Comparison of ENCODE assay signal across 18 cellular contexts in the genomic region with DNA sequence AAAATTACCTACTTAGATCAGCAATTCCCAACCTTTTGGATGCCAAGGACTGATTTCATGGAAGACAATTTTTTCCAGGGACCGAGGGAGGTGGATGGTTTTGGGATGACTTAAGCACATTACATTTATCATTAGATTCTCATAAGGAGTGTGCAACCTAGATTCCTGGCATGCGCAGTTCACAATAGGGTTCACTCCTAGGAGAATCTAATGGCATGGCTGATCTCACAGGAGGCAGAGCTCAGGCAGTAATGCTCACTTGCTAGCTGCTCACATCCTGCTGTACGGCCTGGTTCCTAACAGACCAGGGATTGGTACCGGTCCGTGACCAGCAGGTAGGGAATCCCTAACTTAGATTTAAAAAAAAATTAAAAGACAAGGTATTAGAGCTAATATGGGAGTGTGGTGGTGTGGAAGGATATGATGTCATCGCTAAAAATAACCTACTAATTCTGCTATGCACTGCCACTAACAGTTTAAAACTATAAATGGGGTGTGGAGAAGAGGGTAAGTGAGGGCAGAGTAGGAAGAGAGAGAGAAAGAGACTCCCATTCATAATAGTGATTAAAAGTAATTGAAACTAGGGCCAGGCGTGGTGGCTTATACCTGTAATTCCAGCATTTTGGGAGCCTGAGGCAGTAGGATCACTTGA.
"Had no signal": no experiment of that assay in that cellular context is flagged by ENCODE, and none has a peak within 500 bp of the region (broad histone marks: within the 10 kb centered on the region; RNA-seq: fewer than 3 reads in every experiment).

No MANE protein-coding gene starts in this region.

- H3K4me3 Mint-ChIP-seq: activated CD4-positive, alpha-beta memory T cell treated with anti-CD3 and anti-CD28 coated beads for 36 hours; activated CD4-positive, alpha-beta T cell treated with anti-CD3 and anti-CD28 coated beads for 36 hours; activated CD8-positive, alpha-beta memory T cell treated with anti-CD3 and anti-CD28 coated beads, Interleukin-2, amount 10 ng/mL, durations not matched to agents 7 days and 5 days; activated naive CD4-positive, alpha-beta T cell treated with anti-CD3 and anti-CD28 coated beads, Interleukin-2, amount 50 U/mL, for 24 hours; activated T-cell treated with anti-CD3 and anti-CD28 coated beads, Interleukin-2, amount 50 U/mL, for 24 hours; nephron progenitor cell; stimulated activated memory B cell treated with anti-CD40 and anti-IgM and Interleukin-4, amounts not matched to agents 10 μg/mL and 1 μg/mL and 100 μg/mL, for 72 hours; T-helper 17 cell had no signal

- H3K36me3 Mint-ChIP-seq: activated CD4-positive, alpha-beta memory T cell treated with anti-CD3 and anti-CD28 coated beads for 36 hours; activated CD8-positive, alpha-beta memory T cell treated with anti-CD3 and anti-CD28 coated beads, Interleukin-2, amount 10 ng/mL, durations not matched to agents 7 days and 5 days; activated naive CD4-positive, alpha-beta T cell treated with anti-CD3 and anti-CD28 coated beads, Interleukin-2, amount 50 U/mL, for 24 hours; stimulated activated memory B cell treated with anti-CD40 and anti-IgM and Interleukin-4, amounts not matched to agents 10 μg/mL and 1 μg/mL and 100 μg/mL, for 72 hours had no signal

- H3K4me1 Mint-ChIP-seq: activated CD4-positive, alpha-beta T cell treated with anti-CD3 and anti-CD28 coated beads for 36 hours; activated CD8-positive, alpha-beta memory T cell treated with anti-CD3 and anti-CD28 coated beads, Interleukin-2, amount 10 ng/mL, durations not matched to agents 7 days and 5 days; activated naive CD4-positive, alpha-beta T cell treated with anti-CD3 and anti-CD28 coated beads, Interleukin-2, amount 50 U/mL, for 24 hours; nephron progenitor cell; stimulated activated memory B cell treated with anti-CD40 and anti-IgM and Interleukin-4, amounts not matched to agents 10 μg/mL and 1 μg/mL and 100 μg/mL, for 72 hours; T-helper 17 cell had no signal

- H3K4me1 ChIP-seq: adrenal gland, colonic mucosa, tibial nerve, vagina had no signal

- H3K27ac Mint-ChIP-seq: activated CD4-positive, alpha-beta memory T cell treated with anti-CD3 and anti-CD28 coated beads for 36 hours; activated CD4-positive, alpha-beta T cell treated with anti-CD3 and anti-CD28 coated beads for 36 hours; activated CD8-positive, alpha-beta memory T cell treated with anti-CD3 and anti-CD28 coated beads, Interleukin-2, amount 10 ng/mL, durations not matched to agents 7 days and 5 days; activated naive CD4-positive, alpha-beta T cell treated with anti-CD3 and anti-CD28 coated beads, Interleukin-2, amount 50 U/mL, for 24 hours; activated T-cell treated with anti-CD3 and anti-CD28 coated beads, Interleukin-2, amount 50 U/mL, for 24 hours; nephron progenitor cell; stimulated activated memory B cell treated with anti-CD40 and anti-IgM and Interleukin-4, amounts not matched to agents 10 μg/mL and 1 μg/mL and 100 μg/mL, for 72 hours; T-helper 17 cell had no signal

- DNase-seq: activated CD4-positive, alpha-beta memory T cell treated with anti-CD3 and anti-CD28 coated beads for 36 hours; activated CD4-positive, alpha-beta T cell treated with anti-CD3 and anti-CD28 coated beads for 36 hours; activated CD8-positive, alpha-beta memory T cell treated with anti-CD3 and anti-CD28 coated beads, Interleukin-2, amount 10 ng/mL, durations not matched to agents 7 days and 5 days; activated effector memory CD4-positive, alpha-beta T cell treated with Interleukin-2 at 50 U/mL for 16 hours; activated T-cell treated with anti-CD3 and anti-CD28 coated beads, Interleukin-2, amount 50 U/mL, for 24 hours; adrenal gland; central memory CD4-positive, alpha-beta T cell; colonic mucosa; hypothalamus; kidney; nephron progenitor cell; occipital lobe; stimulated activated CD4-positive, alpha-beta T cell treated with anti-CD3 and anti-CD28 coated beads, Interleukin-2, amount 100 ng/mL, for 48 hours; T-helper 17 cell had no signal

- H3K27ac ChIP-seq: adrenal gland, colonic mucosa, tibial nerve, vagina had no signal

- H3K4me3 ChIP-seq: adrenal gland, colonic mucosa, tibial nerve, vagina had no signal

- H3K27me3 Mint-ChIP-seq: activated CD8-positive, alpha-beta memory T cell treated with anti-CD3 and anti-CD28 coated beads, Interleukin-2, amount 10 ng/mL, durations not matched to agents 7 days and 5 days; stimulated activated memory B cell treated with anti-CD40 and anti-IgM and Interleukin-4, amounts not matched to agents 10 μg/mL and 1 μg/mL and 100 μg/mL, for 72 hours; T-helper 17 cell had no signal

- H3K27me3 ChIP-seq: adrenal gland, colonic mucosa, tibial nerve, vagina had no signal

- ATAC-seq: activated CD4-positive, alpha-beta T cell treated with anti-CD3 and anti-CD28 coated beads for 36 hours; activated CD8-positive, alpha-beta memory T cell treated with anti-CD3 and anti-CD28 coated beads, Interleukin-2, amount 10 ng/mL, durations not matched to agents 7 days and 5 days; stimulated activated memory B cell treated with anti-CD40 and anti-IgM and Interleukin-4, amounts not matched to agents 10 μg/mL and 1 μg/mL and 100 μg/mL, for 72 hours; T-helper 17 cell had no signal

- H3K36me3 ChIP-seq: adrenal gland, colonic mucosa, tibial nerve, vagina had no signal

- H3K9me3 ChIP-seq: adrenal gland, colonic mucosa, vagina had no signal
